ENCODE assay signal across 25 cellular contexts in genomic region chr1:20389551-20389950, GRCh38.
"Had no signal": no experiment of that assay in that cellular context is flagged by ENCODE, and none has a peak within 500 bp of the region (broad histone marks: within the 10 kb centered on the region; RNA-seq: fewer than 3 reads in every experiment).

No MANE protein-coding gene starts in this region.

- H3K27me3 ChIP-seq: body of pancreas, dorsolateral prefrontal cortex had no signal

- ATAC-seq: activated CD4-positive, alpha-beta T cell treated with anti-CD3 and anti-CD28 coated beads for 36 hours; activated CD8-positive, alpha-beta memory T cell treated with anti-CD3 and anti-CD28 coated beads, Interleukin-2, amount 10 ng/mL, durations not matched to agents 7 days and 5 days; activated CD8-positive, alpha-beta T cell treated with anti-CD3 and anti-CD28 coated beads, Interleukin-2, amount 10 ng/mL, durations not matched to agents 7 days and 5 days; activated naive CD8-positive, alpha-beta T cell treated with anti-CD3 and anti-CD28 coated beads, Interleukin-2, amount 50 U/mL, for 24 hours; body of pancreas; esophagus mucosa had no signal

- H3K36me3 ChIP-seq: adrenal gland had no signal

- H3K9me3 ChIP-seq: adrenal gland, body of pancreas had no signal

- H3K4me3 ChIP-seq: adrenal gland, body of pancreas, coronary artery, dorsolateral prefrontal cortex had no signal

- H3K4me1 ChIP-seq: adrenal gland, body of pancreas had no signal

- DNase-seq: activated CD4-positive, alpha-beta memory T cell treated with anti-CD3 and anti-CD28 coated beads for 36 hours; activated CD4-positive, alpha-beta T cell treated with anti-CD3 and anti-CD28 coated beads for 36 hours; activated CD4-positive, alpha-beta T cell treated with anti-CD3 and anti-CD28 coated beads, Interleukin-2, amount 10 ng/mL, durations not matched to agents 24 days and 14 days; activated CD4-positive, CD25-positive, alpha-beta regulatory T cell; activated CD4-positive, CD25-positive, alpha-beta regulatory T cell treated with anti-CD3 and anti-CD28 coated beads, Interleukin-2, amount 50 U/mL, for 72 hours; activated CD8-positive, alpha-beta memory T cell treated with anti-CD3 and anti-CD28 coated beads, Interleukin-2, amount 10 ng/mL, durations not matched to agents 7 days and 5 days; activated CD8-positive, alpha-beta memory T cell treated with anti-CD3 and anti-CD28 coated beads, Interleukin-2, amount 50 U/mL, for 4 hours; activated CD8-positive, alpha-beta T cell treated with anti-CD3 and anti-CD28 coated beads, Interleukin-2, amount 10 ng/mL, durations not matched to agents 7 days and 5 days; activated naive CD4-positive, alpha-beta T cell treated with anti-CD3 and anti-CD28 coated beads for 36 hours; activated naive CD8-positive, alpha-beta T cell treated with anti-CD3 and anti-CD28 coated beads for 36 hours; activated naive CD8-positive, alpha-beta T cell treated with anti-CD3 and anti-CD28 coated beads, Interleukin-2, amount 50 U/mL, for 24 hours; activated T-cell treated with anti-CD3 and anti-CD28 coated beads, Interleukin-2, amount 50 U/mL, for 1 hour; activated T-cell treated with anti-CD3 and anti-CD28 coated beads, Interleukin-2, amount 50 U/mL, for 48 hours; adrenal gland; aorta; body of pancreas; central memory CD4-positive, alpha-beta T cell; cerebellar nuclear complex; effector memory CD4-positive, alpha-beta T cell; endodermal cell; foreskin fibroblast; T-helper 2 cell had no signal

- H3K27ac ChIP-seq: adrenal gland, body of pancreas, coronary artery had no signal
